In the genomic region with DNA sequence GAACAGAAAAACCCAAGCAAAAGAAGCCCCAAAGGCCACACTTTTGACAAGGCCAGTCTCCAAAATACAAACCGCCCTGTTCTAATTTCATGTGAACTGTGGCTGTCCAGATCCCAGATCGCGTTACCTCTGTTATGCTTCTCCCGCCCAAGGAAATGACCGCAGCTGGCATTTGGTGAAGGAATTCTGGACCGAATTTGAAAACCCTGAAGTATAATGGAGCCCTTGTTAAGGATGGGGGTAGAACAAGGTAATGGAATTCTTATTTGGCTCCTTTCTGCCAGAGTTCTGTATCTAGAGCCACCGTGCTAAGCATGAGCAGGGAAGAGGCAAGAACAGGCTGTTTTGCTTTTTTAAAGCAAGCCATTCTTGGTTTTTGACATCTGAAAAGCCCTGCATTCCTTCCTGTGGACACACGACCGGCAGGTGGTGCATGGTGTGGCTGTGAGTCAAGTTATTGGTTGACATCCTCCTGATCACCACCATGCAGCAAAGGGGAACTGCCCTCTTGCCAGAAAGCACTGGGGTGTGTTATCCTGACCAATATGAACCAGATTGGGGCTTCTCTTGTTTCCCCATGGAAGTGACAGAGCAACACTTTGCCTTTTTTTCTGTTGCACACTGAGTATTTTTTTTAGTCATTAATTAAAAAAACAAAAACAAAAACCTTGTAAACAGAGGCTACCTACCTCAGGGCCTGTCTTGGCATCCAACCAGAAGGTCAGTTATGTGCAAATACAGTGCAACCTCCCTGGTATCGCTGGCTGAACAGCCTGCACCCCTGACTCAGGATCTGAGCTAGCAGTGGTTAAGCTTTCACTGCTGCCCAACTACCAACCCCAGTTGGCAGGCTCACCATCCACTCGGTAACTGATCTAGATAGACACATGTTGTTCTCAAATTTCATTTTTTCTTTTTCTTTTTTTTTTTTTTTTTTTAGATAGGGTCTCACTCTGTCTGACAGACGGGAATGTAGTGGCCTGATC, we compare ENCODE assay signal across 9 cellular contexts. TPM values are rescaled to one million over a fixed set of nuclear protein-coding genes. Genes with fewer than 3 reads are reported as not detected.
DNase-seq lines count a peak whose midpoint lies in the region; ATAC-seq and TF ChIP-seq lines count a peak whose summit lies in the region.
"Had no signal": no experiment of that assay in that cellular context is flagged by ENCODE, and none has a peak within 500 bp of the region (broad histone marks: within the 10 kb centered on the region; RNA-seq: fewer than 3 reads in every experiment).

No MANE protein-coding gene starts in this region.

- intact Hi-C loops in naive thymus-derived CD4-positive, alpha-beta T cell (cut with micrococcal nuclease): no loop called here
- intact Hi-C loops in Right ventricle myocardium superior (cut with DNase I): no loop called here

- peak overlapping the region; percentile 68; the same call in 1 of the 2 replicates for H3K27ac Mint-ChIP-seq in WTC11
- no peak overlapping the region for H3K27ac Mint-ChIP-seq in naive thymus-derived CD4-positive, alpha-beta T cell

- H3K4me1 ChIP-seq in naive thymus-derived CD4-positive, alpha-beta T cell (ENCODE audit: control insufficient read depth in 2 of 2, insufficient read depth in 2 of 2, low read length in 2 of 2): no peaks in the 10 kb centered on the region

- peaks cover 11% of the 10 kb centered on the region for H3K4me1 Mint-ChIP-seq in WTC11
- peaks cover 0 to 6% (median 0%) of the 10 kb centered on the region in 7 donors for H3K4me1 Mint-ChIP-seq in naive thymus-derived CD4-positive, alpha-beta T cell

- H3K4me3 Mint-ChIP-seq in WTC11: no peak overlapping the region
- no peak overlapping the region for H3K4me3 Mint-ChIP-seq in naive thymus-derived CD4-positive, alpha-beta T cell

- H3K4me3 ChIP-seq in GM06990 (replicated peaks; ENCODE audit: low read depth, low read length): no peak overlapping the region
- H3K4me3 ChIP-seq in naive thymus-derived CD4-positive, alpha-beta T cell (ENCODE audit: low read length): no peak overlapping the region

- CTCF ChIA-PET in WTC11 (lab: Charles Lee): interaction anchor here (0.6 to 2.4 kb wide), 10 partner anchors 11 to 317 kb away, joined by 3 to 18 read pairs (median 3); no protein-coding TSS in a partner anchor
- CTCF ChIA-PET in naive thymus-derived CD4-positive, alpha-beta T cell (lab: Charles Lee): no interaction called here

- DNase-seq in GM06990 (ENCODE audit: extremely low read depth, insufficient read length): no peak
- DNase-seq in HK-2 (ENCODE audit: unreplicated experiment): peak; percentile 8
- DNase-seq in WTC11 (ENCODE audit: low spot score): peak; percentile 53
- peak in 1 of 9 donors; percentile 11 for DNase-seq in naive thymus-derived CD4-positive, alpha-beta T cell
- DNase-seq in NCI-H1417 treated with DMSO at 0.1 percent for 48 hours (lab: John Stamatoyannopoulos, UW): no peak
- no peak for DNase-seq in activated CD8-positive, alpha-beta memory T cell treated with anti-CD3 and anti-CD28 coated beads, Interleukin-2, amount 50 U/mL, for 48 hours
- no peak for DNase-seq in Right ventricle myocardium superior

- ATAC-seq in WTC11: peak; percentile 90
- ATAC-seq in naive thymus-derived CD4-positive, alpha-beta T cell: peak; percentile 27
- ATAC-seq in HG03565 (IDR thresholded peaks at IDR 0.05; ENCODE audit: unreplicated experiment): no peak
- ATAC-seq in Right ventricle myocardium superior (ENCODE audit: poor library complexity): no peak

- H3K27me3 Mint-ChIP-seq in WTC11 (ENCODE audit: low read depth): no peaks in the 10 kb centered on the region
- no peaks in the 10 kb centered on the region for H3K27me3 Mint-ChIP-seq in naive thymus-derived CD4-positive, alpha-beta T cell

- H3K27ac ChIP-seq in naive thymus-derived CD4-positive, alpha-beta T cell (ENCODE audit: low read depth, low read length): no peak overlapping the region
- H3K27ac ChIP-seq: epithelial cell of prostate had no signal

- no peaks in the 10 kb centered on the region for H3K36me3 ChIP-seq in GM06990 (ENCODE audit: control insufficient read depth, insufficient read depth, low read length)
- no peaks in the 10 kb centered on the region for H3K36me3 ChIP-seq in naive thymus-derived CD4-positive, alpha-beta T cell (ENCODE audit: control insufficient read depth in 2 of 3, insufficient read depth in 3 of 3, low read length in 3 of 3)

- no peaks in the 10 kb centered on the region for H3K9me3 ChIP-seq in naive thymus-derived CD4-positive, alpha-beta T cell (ENCODE audit: control insufficient read depth in 2 of 3, low read length in 3 of 3)

- H3K9me3 Mint-ChIP-seq in WTC11: peaks cover 4% of the 10 kb centered on the region; the same call in 1 of the 2 replicates
- H3K9me3 Mint-ChIP-seq in naive thymus-derived CD4-positive, alpha-beta T cell: no peaks in the 10 kb centered on the region

- TF ChIP-seq CTCF in GM06990 (IDR thresholded peaks at IDR 0.05; ENCODE audit: insufficient read depth, low read length, poor library complexity, severe bottlenecking): peak; percentile 54
- no peak for TF ChIP-seq CTCF in WTC11 (IDR thresholded peaks at IDR 0.05)

- peaks cover 9% of the 10 kb centered on the region for H3K36me3 Mint-ChIP-seq in WTC11
- H3K36me3 Mint-ChIP-seq in naive thymus-derived CD4-positive, alpha-beta T cell: no peaks in the 10 kb centered on the region

- POLR2A ChIA-PET in WTC11 (lab: Charles Lee): no interaction called here
- POLR2A ChIA-PET in naive thymus-derived CD4-positive, alpha-beta T cell (lab: Charles Lee): no interaction called here

- no peaks in the 10 kb centered on the region for H3K27me3 ChIP-seq in GM06990 (replicated peaks; ENCODE audit: control insufficient read depth, insufficient read depth, low read length)
- H3K27me3 ChIP-seq in naive thymus-derived CD4-positive, alpha-beta T cell (ENCODE audit: control insufficient read depth in 2 of 2, insufficient read depth in 2 of 2, low read length in 2 of 2): no peaks in the 10 kb centered on the region

TF ChIP-seq in WTC11, 78 proteins besides CTCF, POLR2A, EP300 and RAD21:
- TF ChIP-seq, protein P1, sequence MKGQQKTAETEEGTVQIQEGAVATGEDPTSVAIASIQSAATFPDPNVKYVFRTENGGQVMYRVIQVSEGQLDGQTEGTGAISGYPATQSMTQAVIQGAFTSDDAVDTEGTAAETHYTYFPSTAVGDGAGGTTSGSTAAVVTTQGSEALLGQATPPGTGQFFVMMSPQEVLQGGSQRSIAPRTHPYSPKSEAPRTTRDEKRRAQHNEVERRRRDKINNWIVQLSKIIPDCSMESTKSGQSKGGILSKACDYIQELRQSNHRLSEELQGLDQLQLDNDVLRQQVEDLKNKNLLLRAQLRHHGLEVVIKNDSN (CRISPR knock-in tag; IDR thresholded peaks at IDR 0.05): no peak
- no peak for TF ChIP-seq NFYB (CRISPR knock-in tag; conservative IDR thresholded peaks at IDR 0.05; ENCODE audit: low read depth)
- TF ChIP-seq EMX1 (CRISPR knock-in tag; IDR thresholded peaks at IDR 0.05): no peak
- TF ChIP-seq ZNF121 (CRISPR knock-in tag; IDR thresholded peaks at IDR 0.05): no peak
- TF ChIP-seq ZNF416 (CRISPR knock-in tag; IDR thresholded peaks at IDR 0.05): no peak
- TF ChIP-seq JUN (CRISPR knock-in tag; IDR thresholded peaks at IDR 0.05): no peak
- no peak for TF ChIP-seq ZNF263 (CRISPR knock-in tag; IDR thresholded peaks at IDR 0.05; ENCODE audit: low read depth)
- TF ChIP-seq, protein P2, sequence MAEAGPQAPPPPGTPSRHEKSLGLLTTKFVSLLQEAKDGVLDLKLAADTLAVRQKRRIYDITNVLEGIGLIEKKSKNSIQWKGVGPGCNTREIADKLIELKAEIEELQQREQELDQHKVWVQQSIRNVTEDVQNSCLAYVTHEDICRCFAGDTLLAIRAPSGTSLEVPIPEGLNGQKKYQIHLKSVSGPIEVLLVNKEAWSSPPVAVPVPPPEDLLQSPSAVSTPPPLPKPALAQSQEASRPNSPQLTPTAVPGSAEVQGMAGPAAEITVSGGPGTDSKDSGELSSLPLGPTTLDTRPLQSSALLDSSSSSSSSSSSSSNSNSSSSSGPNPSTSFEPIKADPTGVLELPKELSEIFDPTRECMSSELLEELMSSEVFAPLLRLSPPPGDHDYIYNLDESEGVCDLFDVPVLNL (CRISPR knock-in tag; IDR thresholded peaks at IDR 0.05; ENCODE audit: borderline replicate concordance, low read depth): no peak
- no peak for TF ChIP-seq ZBTB21 (CRISPR knock-in tag; IDR thresholded peaks at IDR 0.05; ENCODE audit: borderline replicate concordance)
- no peak for TF ChIP-seq RELA (CRISPR knock-in tag; IDR thresholded peaks at IDR 0.05; ENCODE audit: borderline replicate concordance)
- no peak for TF ChIP-seq CBFB (CRISPR knock-in tag; IDR thresholded peaks at IDR 0.05; ENCODE audit: low read depth)
- TF ChIP-seq, protein P3, sequence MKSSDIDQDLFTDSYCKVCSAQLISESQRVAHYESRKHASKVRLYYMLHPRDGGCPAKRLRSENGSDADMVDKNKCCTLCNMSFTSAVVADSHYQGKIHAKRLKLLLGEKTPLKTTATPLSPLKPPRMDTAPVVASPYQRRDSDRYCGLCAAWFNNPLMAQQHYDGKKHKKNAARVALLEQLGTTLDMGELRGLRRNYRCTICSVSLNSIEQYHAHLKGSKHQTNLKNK (CRISPR knock-in tag; IDR thresholded peaks at IDR 0.05): no peak
- TF ChIP-seq GRHL2 (CRISPR knock-in tag; IDR thresholded peaks at IDR 0.05; ENCODE audit: insufficient replicate concordance, severe bottlenecking): no peak
- TF ChIP-seq CREB1 (CRISPR knock-in tag; IDR thresholded peaks at IDR 0.05): no peak
- no peak for TF ChIP-seq RORB (CRISPR knock-in tag; IDR thresholded peaks at IDR 0.05)
- TF ChIP-seq, protein P4, sequence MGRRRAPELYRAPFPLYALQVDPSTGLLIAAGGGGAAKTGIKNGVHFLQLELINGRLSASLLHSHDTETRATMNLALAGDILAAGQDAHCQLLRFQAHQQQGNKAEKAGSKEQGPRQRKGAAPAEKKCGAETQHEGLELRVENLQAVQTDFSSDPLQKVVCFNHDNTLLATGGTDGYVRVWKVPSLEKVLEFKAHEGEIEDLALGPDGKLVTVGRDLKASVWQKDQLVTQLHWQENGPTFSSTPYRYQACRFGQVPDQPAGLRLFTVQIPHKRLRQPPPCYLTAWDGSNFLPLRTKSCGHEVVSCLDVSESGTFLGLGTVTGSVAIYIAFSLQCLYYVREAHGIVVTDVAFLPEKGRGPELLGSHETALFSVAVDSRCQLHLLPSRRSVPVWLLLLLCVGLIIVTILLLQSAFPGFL (CRISPR knock-in tag; IDR thresholded peaks at IDR 0.05; ENCODE audit: borderline replicate concordance): no peak

RNA-seq across cellular contexts. Expression of a gene that starts 14.2 kb away (rescaled TPM):
- total RNA-seq in WTC11 (2021): 1.0 to 1.9 TPM (median 1.5 TPM) in 3 replicates
- total RNA-seq in naive thymus-derived CD4-positive, alpha-beta T cell: not detected
- polyA plus RNA-seq in naive thymus-derived CD4-positive, alpha-beta T cell: not detected
- not detected for total RNA-seq in Right ventricle myocardium superior

RNA-seq across cellular contexts. Expression of a gene that starts 58.6 kb away (rescaled TPM):
- total RNA-seq in WTC11 (2021) (40.7 to 44.3 TPM (median 42.4 TPM) in 3 replicates), Right ventricle myocardium superior (0.30 TPM)
- 10 to 100 TPM in 1 of 5 experiments, under 1 TPM in 4; 0.08 to 41.8 (median 0.42) TPM for total RNA-seq in naive thymus-derived CD4-positive, alpha-beta T cell
- under 1 TPM in 1 of 2 donors, not detected in 1; 0.13 TPM for polyA plus RNA-seq in naive thymus-derived CD4-positive, alpha-beta T cell

Comparison
In these comparisons a context has a peak if more than half of its experiments do, and no peak if none do; other contexts are left out.
1. DNase-seq: peak in HK-2 (single experiment) and WTC11 (single experiment); none in GM06990 (single experiment), NCI-H1417 treated with DMSO at 0.1 percent for 48 hours (single experiment), activated CD8-positive, alpha-beta memory T cell treated with anti-CD3 and anti-CD28 coated beads, Interleukin-2, amount 50 U/mL, for 48 hours (single experiment) and Right ventricle myocardium superior (single experiment).
2. ATAC-seq: peak in WTC11 (single experiment) and naive thymus-derived CD4-positive, alpha-beta T cell (single experiment); none in HG03565 (single experiment) and Right ventricle myocardium superior (single experiment).